In the genomic region with DNA sequence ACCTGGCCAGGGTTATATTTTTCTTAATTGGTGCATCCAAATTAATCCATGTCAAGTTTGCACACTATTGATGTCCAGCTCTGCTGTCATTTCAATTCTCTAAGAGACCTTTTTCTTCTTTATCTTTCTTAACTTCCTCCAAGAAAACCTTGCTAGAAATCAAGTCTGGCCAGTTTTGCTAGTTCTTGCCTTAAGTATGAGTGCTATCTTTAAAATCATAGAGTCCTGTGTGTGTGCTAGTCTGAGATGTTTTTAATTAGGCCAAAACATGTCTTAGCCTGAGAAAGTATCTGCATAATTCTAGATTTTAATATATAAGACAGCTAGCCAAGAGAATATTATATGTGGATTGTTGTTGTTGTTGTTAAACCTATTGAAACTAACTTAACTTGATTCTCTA, we compare ENCODE assay signal across 29 cellular contexts. TPM values are rescaled to one million over a fixed set of nuclear protein-coding genes. Genes with fewer than 3 reads are reported as not detected.
DNase-seq lines count a peak whose midpoint lies in the region; ATAC-seq, FAIRE-seq and TF ChIP-seq lines count a peak whose summit lies in the region.
"Had no signal": no experiment of that assay in that cellular context is flagged by ENCODE, and none has a peak within 500 bp of the region (broad histone marks: within the 10 kb centered on the region; RNA-seq: fewer than 3 reads in every experiment).

No MANE protein-coding gene starts in this region.

- H3K36me3 Mint-ChIP-seq in neural progenitor cell: no peaks in the 10 kb centered on the region
- H3K36me3 Mint-ChIP-seq: activated naive CD8-positive, alpha-beta T cell treated with anti-CD3 and anti-CD28 coated beads for 36 hours; CD4-positive, alpha-beta memory T cell; stimulated activated naive B cell treated with anti-CD40 and anti-IgM and Interleukin-4, amounts not matched to agents 10 μg/mL and 1 μg/mL and 100 μg/mL, for 72 hours had no signal

- DNase-seq in SK-N-SH: no peak
- DNase-seq in K562 (ENCODE audit: extremely low read depth in 1 of 4, low spot score in 3 of 4): no peak
- DNase-seq in neural progenitor cell (ENCODE audit: low spot score): no peak
- DNase-seq in stomach: no peak
- no peak for DNase-seq in NOMO-1 treated with DMSO at 0.1 percent for 48 hours (lab: John Stamatoyannopoulos, UW; ENCODE audit: unreplicated experiment)
- no peak for DNase-seq in middle frontal gyrus (ENCODE audit: extremely low spot score, low spot score)
- DNase-seq: activated CD4-positive, alpha-beta T cell treated with anti-CD3 and anti-CD28 coated beads for 1 hour; activated CD8-positive, alpha-beta T cell treated with anti-CD3 and anti-CD28 coated beads, Interleukin-2, amount 10 ng/mL, durations not matched to agents 7 days and 5 days; activated naive CD8-positive, alpha-beta T cell treated with anti-CD3 and anti-CD28 coated beads for 36 hours; aorta; CD4-positive, alpha-beta memory T cell; EL; NCI-H146; NCI-H2107; NCI-H510A; posterior cingulate gyrus; right lobe of liver; SHP77 treated with DMSO at 0.1 percent for 48 hours; stimulated activated CD4-positive, alpha-beta T cell treated with anti-CD3 and anti-CD28 coated beads, Interleukin-4, amount 100 ng/mL, for 24 hours; stimulated activated naive B cell treated with anti-CD40 and anti-IgM and Interleukin-4, amounts not matched to agents 10 μg/mL and 1 μg/mL and 100 μg/mL, for 72 hours had no signal

- TF ChIP-seq EP300 in SK-N-SH (IDR thresholded peaks at IDR 0.05; ENCODE audit: borderline replicate concordance in 1 of 2, low read depth in 1 of 2, low read length in 1 of 2): no peak
- TF ChIP-seq EP300 in K562 (IDR thresholded peaks at IDR 0.05; ENCODE audit: low read length): no peak
- no peak for TF ChIP-seq EP300 in stomach (IDR thresholded peaks at IDR 0.05)

- no peaks in the 10 kb centered on the region for H3K9me3 Mint-ChIP-seq in neural progenitor cell
- H3K9me3 Mint-ChIP-seq: activated naive CD8-positive, alpha-beta T cell treated with anti-CD3 and anti-CD28 coated beads for 36 hours; stimulated activated naive B cell treated with anti-CD40 and anti-IgM and Interleukin-4, amounts not matched to agents 10 μg/mL and 1 μg/mL and 100 μg/mL, for 72 hours had no signal

- no peak overlapping the region for H3K27ac Mint-ChIP-seq in neural progenitor cell
- H3K27ac Mint-ChIP-seq: activated naive CD8-positive, alpha-beta T cell treated with anti-CD3 and anti-CD28 coated beads for 36 hours had no signal

- no peak for FAIRE-seq in K562 (lab: Jason Lieb, UNC)
- FAIRE-seq: A204.1, frontal cortex, GM12892, TTC549 had no signal

- peaks cover 0 to 6% of the 10 kb centered on the region in 2 experiments; a peak in 1 of 4 replicates for H3K4me1 ChIP-seq in SK-N-SH (ENCODE audit: control insufficient read depth in 1 of 2, insufficient read depth in 2 of 2, low read depth in 1 of 2, low read length in 1 of 2)
- H3K4me1 ChIP-seq in K562 (replicated peaks in 1 of 2; ENCODE audit: control insufficient read depth in 2 of 2, insufficient read depth in 2 of 2, low read length in 2 of 2): peaks cover 10 to 26% of the 10 kb centered on the region in 2 experiments; a peak in 4 of 5 replicates
- H3K4me1 ChIP-seq in neural progenitor cell: no peaks in the 10 kb centered on the region
- peaks cover 0 to 3% (median 0%) of the 10 kb centered on the region in 4 donors for H3K4me1 ChIP-seq in stomach

- H3K79me2 ChIP-seq in SK-N-SH (ENCODE audit: insufficient read depth): no peaks in the 10 kb centered on the region
- no peaks in the 10 kb centered on the region for H3K79me2 ChIP-seq in K562 (ENCODE audit: control insufficient read depth, insufficient read depth, low read length)
- H3K79me2 ChIP-seq in neural progenitor cell (ENCODE audit: low read depth): no peaks in the 10 kb centered on the region

- TF ChIP-seq RAD21 in SK-N-SH (IDR thresholded peaks at IDR 0.05; ENCODE audit: low read length) (no peak), K562 (CRISPR knock-in tag; conservative IDR thresholded peaks at IDR 0.05 in 1 of 2, IDR thresholded peaks at IDR 0.05 in 1 of 2) (no peak)

- H4K20me1 ChIP-seq in SK-N-SH (ENCODE audit: insufficient read depth) (no peaks in the 10 kb centered on the region), K562 (replicated peaks; ENCODE audit: control insufficient read depth, insufficient read depth, low read length) (no peaks in the 10 kb centered on the region), neural progenitor cell (ENCODE audit: low read depth) (no peaks in the 10 kb centered on the region)

- no peak for TF ChIP-seq POLR2A in K562 (conservative IDR thresholded peaks at IDR 0.05)
- no peak for TF ChIP-seq POLR2A in stomach (IDR thresholded peaks at IDR 0.05)

- POLR2A ChIA-PET in SK-N-SH (lab: Yijun Ruan, JAX): interaction anchor here (0.7 kb wide), 1 partner anchor 181 kb away, joined by 3 read pairs; no protein-coding TSS in a partner anchor
- POLR2A ChIA-PET in K562 (lab: Yijun Ruan, JAX): interaction anchor here (0.6 kb wide), 1 partner anchor 64 kb away, joined by 3 read pairs; no protein-coding TSS in a partner anchor

- H3K4me2 ChIP-seq in SK-N-SH: no peak overlapping the region
- no peak overlapping the region for H3K4me2 ChIP-seq in K562 (ENCODE audit: insufficient read depth, low read length)
- no peak overlapping the region for H3K4me2 ChIP-seq in neural progenitor cell

- no peaks in the 10 kb centered on the region for H3F3A ChIP-seq in SK-N-SH (replicated peaks; ENCODE audit: insufficient read depth)
- H3F3A ChIP-seq in neural progenitor cell (ENCODE audit: low read depth): no peaks in the 10 kb centered on the region

- H3K4me3 ChIP-seq in SK-N-SH (ENCODE audit: low read depth in 2 of 2, low read length in 1 of 2) (no peak overlapping the region), K562 (no peak overlapping the region), neural progenitor cell (no peak overlapping the region), stomach (no peak overlapping the region)
- H3K4me3 ChIP-seq: coronary artery, right lobe of liver, vagina had no signal

- no TSS peak for BruUV-seq in K562 (replicated peaks; lab: Mats Ljungman, UMichigan)

- no peaks in the 10 kb centered on the region for H3K27me3 Mint-ChIP-seq in neural progenitor cell (ENCODE audit: insufficient read depth, low read depth)
- H3K27me3 Mint-ChIP-seq: activated naive CD8-positive, alpha-beta T cell treated with anti-CD3 and anti-CD28 coated beads for 36 hours; CD4-positive, alpha-beta memory T cell; stimulated activated naive B cell treated with anti-CD40 and anti-IgM and Interleukin-4, amounts not matched to agents 10 μg/mL and 1 μg/mL and 100 μg/mL, for 72 hours had no signal

- CTCF ChIA-PET in SK-N-SH (lab: Yijun Ruan, JAX) (no interaction called here), K562 (lab: Yijun Ruan, JAX; ENCODE audit: low intra/inter-chr PET ratio) (no interaction called here)

- intact Hi-C loops in K562 (cut with micrococcal nuclease) (no loop called here), stomach (cut with DNase I; ENCODE audit: low total_unique reads) (no loop called here)

- no peak overlapping the region for H3K4me3 Mint-ChIP-seq in neural progenitor cell
- H3K4me3 Mint-ChIP-seq: activated CD8-positive, alpha-beta T cell treated with anti-CD3 and anti-CD28 coated beads, Interleukin-2, amount 10 ng/mL, durations not matched to agents 7 days and 5 days; activated naive CD8-positive, alpha-beta T cell treated with anti-CD3 and anti-CD28 coated beads for 36 hours; CD4-positive, alpha-beta memory T cell; stimulated activated naive B cell treated with anti-CD40 and anti-IgM and Interleukin-4, amounts not matched to agents 10 μg/mL and 1 μg/mL and 100 μg/mL, for 72 hours had no signal

- H3K36me3 ChIP-seq in SK-N-SH (replicated peaks in 1 of 2; ENCODE audit: control insufficient read depth in 1 of 2, insufficient read depth in 2 of 2, low read length in 1 of 2): no peaks in the 10 kb centered on the region
- no peaks in the 10 kb centered on the region; the same call in 2 of the 3 replicates for H3K36me3 ChIP-seq in K562 (ENCODE audit: control insufficient read depth, insufficient read depth, low read length)
- H3K36me3 ChIP-seq in neural progenitor cell: no peaks in the 10 kb centered on the region
- no peaks in the 10 kb centered on the region for H3K36me3 ChIP-seq in stomach
- H3K36me3 ChIP-seq: right lobe of liver, vagina had no signal

- no peaks in the 10 kb centered on the region for H3K4me1 Mint-ChIP-seq in neural progenitor cell

- H3K9me2 ChIP-seq in SK-N-SH: no peaks in the 10 kb centered on the region

- H2AFZ ChIP-seq in SK-N-SH (ENCODE audit: low read depth) (peak overlapping the region; percentile 73; the same call in 1 of the 2 replicates), K562 (ENCODE audit: low read depth, low read length) (0 out of 2 replicates have a peak overlapping the region, but pooled peaks have one; percentile 56), neural progenitor cell (replicated peaks) (peak overlapping the region; percentile 18)

- in situ Hi-C loops in K562 (cut with MboI): no loop called here

- H3K9ac ChIP-seq in SK-N-SH: no peak overlapping the region
- H3K9ac ChIP-seq in K562 (ENCODE audit: insufficient read depth in 1 of 2, low read depth in 2 of 2, low read length in 2 of 2): no peak overlapping the region
- H3K9ac ChIP-seq in neural progenitor cell: no peak overlapping the region

- no peaks in the 10 kb centered on the region for H3K27me3 ChIP-seq in SK-N-SH (ENCODE audit: insufficient read depth)
- H3K27me3 ChIP-seq in K562 (ENCODE audit: control insufficient read depth in 2 of 2, insufficient read depth in 2 of 2, low read length in 2 of 2): no peaks in the 10 kb centered on the region
- H3K27me3 ChIP-seq in neural progenitor cell: no peaks in the 10 kb centered on the region
- H3K27me3 ChIP-seq in stomach: no peaks in the 10 kb centered on the region
- H3K27me3 ChIP-seq: right lobe of liver, vagina had no signal

- H3K9me1 ChIP-seq in K562 (ENCODE audit: control insufficient read depth, insufficient read depth, low read length): no peaks in the 10 kb centered on the region

- ATAC-seq in SK-N-SH treated with all-trans-retinoic acid at 6 μM for 48 hours (no peak), K562 (no peak), GM21526 (IDR thresholded peaks at IDR 0.05; ENCODE audit: low FRiP score, unreplicated experiment) (no peak)
- ATAC-seq: activated CD8-positive, alpha-beta T cell treated with anti-CD3 and anti-CD28 coated beads, Interleukin-2, amount 10 ng/mL, durations not matched to agents 7 days and 5 days; Panc1; right lobe of liver; stimulated activated naive B cell treated with anti-CD40 and anti-IgM and Interleukin-4, amounts not matched to agents 10 μg/mL and 1 μg/mL and 100 μg/mL, for 72 hours had no signal

- TF ChIP-seq CTCF in SK-N-SH (IDR thresholded peaks at IDR 0.05): no peak
- TF ChIP-seq CTCF in K562 (IDR thresholded peaks at IDR 0.05 in 2 of 3, conservative IDR thresholded peaks at IDR 0.05 in 1 of 3; ENCODE audit: insufficient read depth in 2 of 3, low read depth in 1 of 3, low read length in 3 of 3): no peak
- no peak for TF ChIP-seq CTCF in neural progenitor cell (IDR thresholded peaks at IDR 0.05)
- no peak for TF ChIP-seq CTCF in stomach (IDR thresholded peaks at IDR 0.05)

- H3K9me3 ChIP-seq in SK-N-SH: no peaks in the 10 kb centered on the region
- no peaks in the 10 kb centered on the region; the same call in none of the 2 replicates for H3K9me3 ChIP-seq in K562 (replicated peaks; ENCODE audit: control insufficient read depth, insufficient read depth, low read depth, low read length)
- no peaks in the 10 kb centered on the region for H3K9me3 ChIP-seq in neural progenitor cell (ENCODE audit: low read depth)
- H3K9me3 ChIP-seq in stomach: no peaks in the 10 kb centered on the region
- H3K9me3 ChIP-seq: right lobe of liver, vagina had no signal

- H3K27ac ChIP-seq in SK-N-SH (ENCODE audit: low read depth in 2 of 2, low read length in 1 of 2) (peak overlapping the region in 1 of 2 experiments; percentile 37; a peak in 2 of 4 replicates), K562 (ENCODE audit: extremely low read depth, low read depth, low read length) (no peak overlapping the region), neural progenitor cell (no peak overlapping the region), stomach (no peak overlapping the region)
- H3K27ac ChIP-seq: coronary artery, right lobe of liver, vagina had no signal

RNA-seq across cellular contexts. Expression of gene SLC39A10, which starts 56.2 kb away (rescaled TPM):
- polyA plus RNA-seq in SK-N-SH (2012; rRNA removed): 12.3 and 19.3 TPM in 2 replicates
- 14.9 and 16.5 TPM in 2 replicates for polyA plus RNA-seq in SK-N-SH (2012; cell fraction: cytosol; rRNA removed)
- 16.6 and 40.6 TPM in 2 replicates for polyA plus RNA-seq in SK-N-SH (2012; cell fraction: nucleus; rRNA removed)
- 34.4 and 95.3 TPM in 2 replicates for total RNA-seq in K562 (2011; cell fraction: chromatin; rRNA removed; ENCODE audit: low replicate concordance)
- 38.0 and 44.5 TPM in 2 replicates for total RNA-seq in K562 (2011; cell fraction: nucleolus; rRNA removed)
- 59.2 and 86.5 TPM in 2 replicates for total RNA-seq in K562 (2011; cell fraction: nucleoplasm; rRNA removed)
- total RNA-seq in K562 (2014; rRNA removed): 16.7 and 20.6 TPM in 2 replicates
- total RNA-seq in K562 (2014; rRNA removed; fragmentation: Illumina TruSeq; extraction: Trizol): 40.1 and 42.6 TPM in 2 replicates
- 36.5 and 37.7 TPM in 2 replicates for total RNA-seq in K562 (2015; rRNA removed; fragmentation: Illumina TruSeq; extraction: Trizol)
- 34.8 and 35.5 TPM in 2 replicates for total RNA-seq in K562 (2021)
- 34.2 and 37.8 TPM in 2 replicates for polyA plus RNA-seq in K562 (2011; rRNA removed)
- 7.7 and 16.7 TPM in 2 replicates for polyA plus RNA-seq in K562 (2011; cell fraction: cytosol; rRNA removed)
- polyA plus RNA-seq in K562 (2011; cell fraction: nucleus; rRNA removed): 18.3 and 28.9 TPM in 2 replicates
- polyA plus RNA-seq in K562 (2012): 13.0 and 15.7 TPM in 2 replicates
- 20.6 and 23.1 TPM in 2 replicates for polyA plus RNA-seq in K562 (2014; fragmentation: Illumina TruSeq; extraction: Trizol)
- polyA plus RNA-seq in K562 (2014; fragmentation: Nextera tagmentation; extraction: Ambion mirVana): 10 to 100 TPM; 14.5 to 18.2 TPM
- 12.5 and 13.7 TPM in 2 replicates for polyA plus RNA-seq in K562 (2014; rRNA removed)
- polyA minus RNA-seq in K562 (2011; rRNA and poly(A)+ RNA removed): 118 and 121 TPM in 2 replicates
- 26.0 and 45.5 TPM in 2 replicates for polyA minus RNA-seq in K562 (2011; cell fraction: cytosol; rRNA and poly(A)+ RNA removed)
- 28.3 and 51.6 TPM in 2 replicates for polyA minus RNA-seq in K562 (2011; cell fraction: nucleus; rRNA and poly(A)+ RNA removed)
- 179 and 253 TPM in 2 replicates for total RNA-seq in neural progenitor cell (ENCODE audit: low replicate concordance)
- 10 to 100 TPM in 1 of 5 donors, 1 to 10 TPM in 3, under 1 TPM in 1; 0.58 to 22.0 (median 5.3) TPM for total RNA-seq in stomach
- polyA plus RNA-seq in stomach: 1 to 10 TPM in 1 of 3 donors, under 1 TPM in 2; 0.15 to 2.7 (median 0.93) TPM

Comparison
In these comparisons a context has a peak if more than half of its experiments do, and no peak if none do; other contexts are left out.
1. H2AFZ ChIP-seq: peak in every context shown above with its lines; median percentile 73 in SK-N-SH; 56 in K562; 18 in neural progenitor cell.